In genomic region chr2:196362973-196363549, GRCh38 we compare ENCODE assay signal across 22 cellular contexts.
"Had no signal": no experiment of that assay in that cellular context is flagged by ENCODE, and none has a peak within 500 bp of the region (broad histone marks: within the 10 kb centered on the region; RNA-seq: fewer than 3 reads in every experiment).

No MANE protein-coding gene starts in this region.

- H2AFZ ChIP-seq: hepatocyte had no signal

- FAIRE-seq: colon, frontal cortex, kidney, urothelium cell line had no signal

- H3K27me3 ChIP-seq: dorsolateral prefrontal cortex, hepatocyte, left lung, sigmoid colon, tibial nerve, upper lobe of left lung had no signal

- H3K27ac ChIP-seq: dorsolateral prefrontal cortex, hepatocyte, lower lobe of right lung, prostate gland, sigmoid colon, thoracic aorta, tibial nerve had no signal

- H3K4me1 ChIP-seq: left lung, lower lobe of right lung, prostate gland, sigmoid colon, tibial nerve had no signal

- H3K36me3 ChIP-seq: left lung, lower lobe of right lung, prostate gland, sigmoid colon, thoracic aorta, tibial nerve, upper lobe of left lung had no signal

- H3K79me2 ChIP-seq: hepatocyte had no signal

- H3K4me2 ChIP-seq: hepatocyte had no signal

- DNase-seq: dorsolateral prefrontal cortex; effector CD4-positive, alpha-beta T cell; kidney; left lung; lower lobe of right lung; naive thymus-derived CD8-positive, alpha-beta T cell; nephron progenitor cell; nucleus accumbens; right cardiac atrium; sigmoid colon; stimulated activated CD4-positive, alpha-beta T cell treated with anti-CD3 and anti-CD28 coated beads, Interleukin-4, amount 100 ng/mL, for 4 hours; stimulated activated naive CD8-positive, alpha-beta T cell treated with anti-CD3 and anti-CD28 coated beads, Interleukin-15, Interleukin-2, amounts not matched to agents 100 U/mL and 50 U/mL, for 24 hours; substantia nigra; upper lobe of left lung had no signal

- H3K9me3 ChIP-seq: left lung, lower lobe of right lung, prostate gland, sigmoid colon, tibial nerve, upper lobe of left lung had no signal

- H3K4me3 ChIP-seq: dorsolateral prefrontal cortex, hepatocyte, left lung, lower lobe of right lung, prostate gland, sigmoid colon, thoracic aorta, tibial nerve had no signal

- ATAC-seq: left lung; lower lobe of right lung; naive thymus-derived CD8-positive, alpha-beta T cell; stimulated activated memory B cell treated with anti-CD40 and anti-IgM and Interleukin-4, amounts not matched to agents 10 μg/mL and 1 μg/mL and 100 μg/mL, for 72 hours; stimulated activated naive CD8-positive, alpha-beta T cell treated with anti-CD3 and anti-CD28 coated beads, Interleukin-15, Interleukin-2, amounts not matched to agents 100 U/mL and 50 U/mL, for 24 hours had no signal
